ENCODE assay signal across 8 cellular contexts in the genomic region with DNA sequence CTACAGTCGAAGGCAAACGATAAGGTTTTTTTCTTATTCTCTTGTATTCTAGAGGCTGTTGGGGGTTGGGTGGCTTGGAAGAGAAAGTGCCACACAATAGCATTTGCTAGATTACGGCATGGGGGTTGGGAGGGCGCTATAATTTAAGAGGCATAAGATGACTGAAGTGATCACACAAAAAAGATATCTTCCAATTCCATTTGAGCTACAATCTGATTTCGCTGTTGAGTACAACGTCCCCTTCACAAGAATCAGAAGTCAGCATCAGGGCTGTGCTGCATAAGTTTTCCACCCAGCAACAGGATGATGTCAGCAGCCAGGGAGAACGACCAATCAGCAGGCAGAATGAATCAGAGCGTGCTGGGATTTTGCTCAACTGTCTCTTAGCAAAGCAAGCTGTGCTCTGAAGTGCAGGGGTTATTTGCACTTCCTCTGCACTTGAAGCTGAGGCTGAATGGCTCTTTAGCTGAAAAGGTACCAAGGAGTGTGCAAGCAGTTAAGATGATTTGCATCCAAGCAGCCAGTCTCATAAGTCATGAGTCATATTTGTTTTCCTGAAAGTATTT. TPM values are rescaled to one million over a fixed set of nuclear protein-coding genes. Genes with fewer than 3 reads are reported as not detected.
DNase-seq lines count a peak whose midpoint lies in the region; ATAC-seq and TF ChIP-seq lines count a peak whose summit lies in the region.

No MANE protein-coding gene starts in this region.

- peak overlapping the region; percentile 93 for H3K27ac Mint-ChIP-seq in activated CD4-positive, alpha-beta memory T cell treated with anti-CD3 and anti-CD28 coated beads for 36 hours

- peaks cover 33% of the 10 kb centered on the region for H3K4me1 ChIP-seq in lower lobe of right lung

- peak; percentile 38 for TF ChIP-seq POLR2A in GM19193 (IDR thresholded peaks at IDR 0.05; ENCODE audit: extremely low read depth, insufficient read depth, insufficient read length)

- H3K9me3 ChIP-seq in lower lobe of right lung = no peaks in the 10 kb centered on the region

- no peaks in the 10 kb centered on the region for H3K9me3 Mint-ChIP-seq in activated CD4-positive, alpha-beta memory T cell treated with anti-CD3 and anti-CD28 coated beads for 36 hours

- H3K36me3 Mint-ChIP-seq in activated CD4-positive, alpha-beta memory T cell treated with anti-CD3 and anti-CD28 coated beads for 36 hours = no peaks in the 10 kb centered on the region

- peak overlapping the region; percentile 81 for H3K4me3 Mint-ChIP-seq in activated CD4-positive, alpha-beta memory T cell treated with anti-CD3 and anti-CD28 coated beads for 36 hours

- no peaks in the 10 kb centered on the region for H3K27me3 Mint-ChIP-seq in activated CD4-positive, alpha-beta memory T cell treated with anti-CD3 and anti-CD28 coated beads for 36 hours

- H3K4me1 Mint-ChIP-seq in activated CD4-positive, alpha-beta memory T cell treated with anti-CD3 and anti-CD28 coated beads for 36 hours (ENCODE audit: low read depth) = peaks cover 42% of the 10 kb centered on the region

- H3K4me3 ChIP-seq in AG10803 (ENCODE audit: low read length) (peak overlapping the region; percentile 41), lower lobe of right lung (peak overlapping the region; percentile 40)

- POLR2A ChIA-PET in activated CD4-positive, alpha-beta memory T cell treated with anti-CD3 and anti-CD28 coated beads for 36 hours (lab: Charles Lee) = interaction anchor here (0.8 to 2.6 kb wide), 3 partner anchors 9 to 25 kb away, joined by 3 to 17 read pairs (median 9); a partner anchor contains a TSS

- peak overlapping the region; percentile 73 for H3K27ac ChIP-seq in lower lobe of right lung

- DNase-seq in AG10803 (ENCODE audit: low read depth) = peak; percentile 84
- peak; percentile 95 for DNase-seq in NCI-H526 (lab: John Stamatoyannopoulos, UW)
- peak; percentile 91 for DNase-seq in activated CD4-positive, alpha-beta memory T cell treated with anti-CD3 and anti-CD28 coated beads for 36 hours
- DNase-seq in ecto neural progenitor cell (ENCODE audit: low spot score) = peak; percentile 74
- DNase-seq in lower lobe of right lung = peak; percentile 78
- peak; percentile 52 to 67 for DNase-seq in stimulated activated CD4-positive, alpha-beta T cell treated with anti-CD3 and anti-CD28 coated beads, Interleukin-4, amount 100 ng/mL, for 48 hours (ENCODE audit: low read depth in 2 of 2)

- intact Hi-C loops in activated CD4-positive, alpha-beta memory T cell treated with anti-CD3 and anti-CD28 coated beads for 36 hours (cut with micrococcal nuclease) = loop anchor here (1.0 to 5.0 kb wide), 4 partner anchors 23 to 302 kb away; a partner anchor contains a TSS
- intact Hi-C loops in lower lobe of right lung (cut with DNase I) = no loop called here

- ATAC-seq in HG03378 (IDR thresholded peaks at IDR 0.05; ENCODE audit: unreplicated experiment) (peak; percentile 99), lower lobe of right lung (peak; percentile 97 to 98)

- H3K36me3 ChIP-seq in lower lobe of right lung = no peaks in the 10 kb centered on the region

- CTCF ChIA-PET in activated CD4-positive, alpha-beta memory T cell treated with anti-CD3 and anti-CD28 coated beads for 36 hours (lab: Charles Lee) = interaction anchor here (2.0 to 4.0 kb wide), 4 partner anchors 22 to 452 kb away, joined by 6 to 17 read pairs (median 9); a partner anchor contains a TSS

- H3K27me3 ChIP-seq in lower lobe of right lung (ENCODE audit: low read depth) = no peaks in the 10 kb centered on the region

- TF ChIP-seq CTCF in AG10803 (conservative IDR thresholded peaks at IDR 0.05; ENCODE audit: low read length) (no peak), lower lobe of right lung (IDR thresholded peaks at IDR 0.05) (no peak)

RNA-seq across cellular contexts. Expression of a gene that starts 23.2 kb away (rescaled TPM):
- total RNA-seq in activated CD4-positive, alpha-beta memory T cell treated with anti-CD3 and anti-CD28 coated beads for 36 hours = 10 to 100 TPM; 13.9 to 15.5 TPM
- 33.8 TPM for total RNA-seq in lower lobe of right lung

Comparison
In these comparisons a context has a peak if more than half of its experiments do, and no peak if none do; other contexts are left out.
1. Peak in every context shown above with its lines: DNase-seq, ATAC-seq, H3K4me3 ChIP-seq and H3K27ac ChIP-seq.